In the genomic region with DNA sequence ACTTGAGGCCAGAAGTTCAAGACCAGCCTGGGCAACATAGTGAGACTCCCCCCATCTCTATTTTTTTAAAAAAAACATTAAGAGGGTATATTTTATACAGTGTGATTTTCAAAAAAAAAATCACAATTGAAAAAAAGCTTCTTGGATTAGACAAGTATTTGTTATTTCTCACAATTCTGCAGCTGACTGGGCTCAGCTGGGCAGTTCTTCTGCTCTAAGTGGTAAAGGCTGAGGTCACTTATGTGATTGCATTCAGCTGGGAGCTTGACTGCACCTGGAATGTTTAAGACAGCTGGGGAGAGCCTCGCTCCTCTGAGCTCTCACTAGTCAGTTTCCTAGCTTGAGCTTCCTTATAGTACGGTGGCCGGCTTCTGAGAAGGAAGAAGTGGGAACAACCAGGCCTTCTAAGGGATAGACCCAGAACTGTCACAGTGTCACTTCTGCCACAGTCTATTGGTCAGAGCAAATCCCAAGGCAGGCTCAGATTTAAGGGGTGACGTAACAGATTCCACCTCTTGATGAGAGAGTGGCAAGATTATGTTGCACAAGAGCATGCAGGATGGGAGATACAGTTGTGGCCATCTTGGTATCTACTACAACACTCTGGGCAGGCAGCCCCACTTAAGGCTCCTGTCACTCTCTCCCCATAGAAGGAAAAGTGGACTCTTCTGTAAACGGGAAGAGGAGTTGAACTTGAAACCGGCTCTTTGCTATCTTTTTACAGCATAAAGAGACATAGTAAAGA, we compare ENCODE assay signal across 19 cellular contexts. TPM values are rescaled to one million over a fixed set of nuclear protein-coding genes. Genes with fewer than 3 reads are reported as not detected.
DNase-seq lines count a peak whose midpoint lies in the region; ATAC-seq, FAIRE-seq and TF ChIP-seq lines count a peak whose summit lies in the region.
"Had no signal": no experiment of that assay in that cellular context is flagged by ENCODE, and none has a peak within 500 bp of the region (broad histone marks: within the 10 kb centered on the region; RNA-seq: fewer than 3 reads in every experiment).

No MANE protein-coding gene starts in this region.

- no peak overlapping the region for H3K4me3 ChIP-seq in HL-60 (replicated peaks; ENCODE audit: insufficient read depth, low read length)
- no peak overlapping the region for H3K4me3 ChIP-seq in K562
- H3K4me3 ChIP-seq: BLaER1 treated with 17β-estradiol and CSF1 and Interleukin-3, amounts not matched to agents 10 nM and 100 nM; Peyer's patch had no signal

- no peak for TF ChIP-seq RAD21 in K562 (CRISPR knock-in tag; conservative IDR thresholded peaks at IDR 0.05 in 1 of 2, IDR thresholded peaks at IDR 0.05 in 1 of 2)

- no TSS peak for BruUV-seq in K562 (replicated peaks; lab: Mats Ljungman, UMichigan)

- TF ChIP-seq CTCF in HL-60 (IDR thresholded peaks at IDR 0.05; ENCODE audit: insufficient read depth, low read length) (no peak), K562 (IDR thresholded peaks at IDR 0.05 in 2 of 3, conservative IDR thresholded peaks at IDR 0.05 in 1 of 3; ENCODE audit: insufficient read depth in 2 of 3, low read depth in 1 of 3, low read length in 3 of 3) (no peak)

- POLR2A ChIA-PET in K562 (lab: Yijun Ruan, JAX): interaction anchor here (0.6 to 0.8 kb wide), 3 partner anchors 11 to 63 kb away, joined by 3 to 5 read pairs (median 4); no protein-coding TSS in a partner anchor

- in situ Hi-C loops in K562 (cut with MboI): no loop called here

- intact Hi-C loops in K562 (cut with micrococcal nuclease): no loop called here

- no peaks in the 10 kb centered on the region for H3K36me3 ChIP-seq in K562 (ENCODE audit: control insufficient read depth, insufficient read depth, low read length)
- H3K36me3 ChIP-seq: Peyer's patch had no signal

- no peaks in the 10 kb centered on the region for H4K20me1 ChIP-seq in K562 (replicated peaks; ENCODE audit: control insufficient read depth, insufficient read depth, low read length)
- H4K20me1 ChIP-seq: BLaER1 treated with 17β-estradiol and CSF1 and Interleukin-3, amounts not matched to agents 10 nM and 100 nM had no signal

- no peak overlapping the region for H3K4me2 ChIP-seq in K562 (ENCODE audit: insufficient read depth, low read length)
- H3K4me2 ChIP-seq: BLaER1 treated with 17β-estradiol and CSF1 and Interleukin-3, amounts not matched to agents 10 nM and 100 nM; KMS-11 had no signal

- H3K9me3 ChIP-seq in K562 (replicated peaks; ENCODE audit: control insufficient read depth, insufficient read depth, low read depth, low read length): peaks cover 3% of the 10 kb centered on the region; the same call in 1 of the 2 replicates

- peak; percentile 32; the same call in 2 of the 3 replicates for ATAC-seq in K562

- DNase-seq in AML-193 (lab: John Stamatoyannopoulos, UW) (peak; percentile 5 to 43), HL-60 (ENCODE audit: low read depth in 1 of 2, low spot score in 1 of 2) (peak; percentile 27 to 78), NOMO-1 (lab: John Stamatoyannopoulos, UW; ENCODE audit: unreplicated experiment in 2 of 2) (peak; percentile 40 to 71), K562 (ENCODE audit: extremely low read depth in 1 of 4, low spot score in 3 of 4) (no peak), NCI-H2171 (lab: John Stamatoyannopoulos, UW) (no peak), cerebellar nuclear complex (lab: John Stamatoyannopoulos, UW) (no peak), cerebellar cortex (ENCODE audit: low spot score) (no peak)
- DNase-seq: DMS 273 treated with DMSO at 0.1 percent for 48 hours, H9, NCI-H1105, NCI-H1694 treated with DMSO at 0.1 percent for 48 hours, NCI-H226, NCI-H524, NCI-H82, Peyer's patch had no signal

- H3K27me3 ChIP-seq in HL-60 (ENCODE audit: insufficient read depth, poor library complexity, severe bottlenecking) (no peaks in the 10 kb centered on the region), K562 (ENCODE audit: control insufficient read depth in 2 of 2, insufficient read depth in 2 of 2, low read length in 2 of 2) (0 out of 5 replicates have a peak, but pooled peaks cover 0 to 4% of the 10 kb centered on the region in 2 experiments)
- H3K27me3 ChIP-seq: BLaER1 treated with 17β-estradiol and CSF1 and Interleukin-3, amounts not matched to agents 10 nM and 100 nM; Peyer's patch had no signal

- peak; percentile 67 for FAIRE-seq in K562 (lab: Jason Lieb, UNC)
- FAIRE-seq: G401.6 had no signal

- H2AFZ ChIP-seq in K562 (ENCODE audit: low read depth, low read length): no peak overlapping the region

- no peaks in the 10 kb centered on the region for H3K79me2 ChIP-seq in K562 (ENCODE audit: control insufficient read depth, insufficient read depth, low read length)

- H3K9ac ChIP-seq in K562 (ENCODE audit: insufficient read depth in 1 of 2, low read depth in 2 of 2, low read length in 2 of 2): no peak overlapping the region
- H3K9ac ChIP-seq: BLaER1 treated with 17β-estradiol and CSF1 and Interleukin-3, amounts not matched to agents 10 nM and 100 nM; KMS-11 had no signal

- 4% methylated on average over 6 of the region's 6 CpGs for WGBS in K562 (ENCODE audit: insufficient coverage, low coverage, missing lambda C conversion rate)

- peaks cover 10 to 16% of the 10 kb centered on the region in 2 experiments for H3K4me1 ChIP-seq in K562 (replicated peaks in 1 of 2; ENCODE audit: control insufficient read depth in 2 of 2, insufficient read depth in 2 of 2, low read length in 2 of 2)

- CTCF ChIA-PET in K562 (lab: Yijun Ruan, JAX; ENCODE audit: low intra/inter-chr PET ratio): no interaction called here

- TF ChIP-seq POLR2A in K562 (conservative IDR thresholded peaks at IDR 0.05): no peak

- TF ChIP-seq EP300 in K562 (IDR thresholded peaks at IDR 0.05; ENCODE audit: low read length): no peak

- no peaks in the 10 kb centered on the region for H3K9me1 ChIP-seq in K562 (ENCODE audit: control insufficient read depth, insufficient read depth, low read length)

- H3K27ac ChIP-seq in HL-60 (replicated peaks) (no peak overlapping the region), K562 (ENCODE audit: extremely low read depth, low read depth, low read length) (no peak overlapping the region)
- H3K27ac ChIP-seq: BLaER1 treated with 17β-estradiol and CSF1 and Interleukin-3, amounts not matched to agents 10 nM and 100 nM; KMS-11; Peyer's patch had no signal

RNA-seq across cellular contexts. Expression of a gene that starts 19.7 kb away (rescaled TPM):
- total RNA-seq in K562 (2011; cell fraction: chromatin; rRNA removed; ENCODE audit: low replicate concordance): not detected in 2 replicates
- not detected in 2 replicates for total RNA-seq in K562 (2011; cell fraction: nucleolus; rRNA removed)
- total RNA-seq in K562 (2011; cell fraction: nucleoplasm; rRNA removed): not detected in 2 replicates
- not detected in 2 replicates for total RNA-seq in K562 (2014; rRNA removed)
- not detected in 2 replicates for total RNA-seq in K562 (2014; rRNA removed; fragmentation: Illumina TruSeq; extraction: Trizol)
- total RNA-seq in K562 (2015; rRNA removed; fragmentation: Illumina TruSeq; extraction: Trizol): not detected in 2 replicates
- total RNA-seq in K562 (2021): not detected in 2 replicates
- not detected in 2 replicates for polyA plus RNA-seq in K562 (2011; rRNA removed)
- not detected in 2 replicates for polyA plus RNA-seq in K562 (2011; cell fraction: cytosol; rRNA removed)
- not detected in 2 replicates for polyA plus RNA-seq in K562 (2011; cell fraction: nucleus; rRNA removed)
- polyA plus RNA-seq in K562 (2012): not detected in 2 replicates
- polyA plus RNA-seq in K562 (2014; fragmentation: Illumina TruSeq; extraction: Trizol): not detected in 2 replicates
- not detected for polyA plus RNA-seq in K562 (2014; fragmentation: Nextera tagmentation; extraction: Ambion mirVana)
- polyA plus RNA-seq in K562 (2014; rRNA removed): not detected in 2 replicates
- not detected in 2 replicates for polyA minus RNA-seq in K562 (2011; rRNA and poly(A)+ RNA removed)
- polyA minus RNA-seq in K562 (2011; cell fraction: cytosol; rRNA and poly(A)+ RNA removed): not detected in 2 replicates
- polyA minus RNA-seq in K562 (2011; cell fraction: nucleus; rRNA and poly(A)+ RNA removed): not detected in 2 replicates
- total RNA-seq: A673, H9, Peyer's patch had no signal

RNA-seq across cellular contexts. Expression of a gene that starts 26.2 kb away (rescaled TPM):
- 40.8 and 45.7 TPM in 2 replicates for total RNA-seq in K562 (2011; cell fraction: chromatin; rRNA removed; ENCODE audit: low replicate concordance)
- 32.8 and 41.9 TPM in 2 replicates for total RNA-seq in K562 (2011; cell fraction: nucleolus; rRNA removed)
- 31.3 and 41.4 TPM in 2 replicates for total RNA-seq in K562 (2011; cell fraction: nucleoplasm; rRNA removed)
- total RNA-seq in K562 (2014; rRNA removed) (13.1 and 15.6 TPM in 2 replicates), K562 (2014; rRNA removed; fragmentation: Illumina TruSeq; extraction: Trizol) (6.9 and 8.1 TPM in 2 replicates), K562 (2015; rRNA removed; fragmentation: Illumina TruSeq; extraction: Trizol) (10.8 and 12.4 TPM in 2 replicates), K562 (2021) (10.8 and 12.9 TPM in 2 replicates)
- polyA plus RNA-seq in K562 (2011; rRNA removed) (8.4 and 17.5 TPM in 2 replicates), K562 (2014; fragmentation: Illumina TruSeq; extraction: Trizol) (13.6 and 14.4 TPM in 2 replicates), K562 (2014; fragmentation: Nextera tagmentation; extraction: Ambion mirVana) (10 to 100 TPM in 1 of 2 experiments, 1 to 10 TPM in 1; 7.0 to 10.9 TPM), K562 (2014; rRNA removed) (14.3 and 16.2 TPM in 2 replicates)
- polyA plus RNA-seq in K562 (2011; cell fraction: cytosol; rRNA removed): 15.3 and 17.9 TPM in 2 replicates
- 30.9 and 37.0 TPM in 2 replicates for polyA plus RNA-seq in K562 (2011; cell fraction: nucleus; rRNA removed)
- polyA plus RNA-seq in K562 (2012): 14.7 and 23.9 TPM in 2 replicates
- 10.0 and 14.3 TPM in 2 replicates for polyA minus RNA-seq in K562 (2011; rRNA and poly(A)+ RNA removed)
- 6.2 and 8.2 TPM in 2 replicates for polyA minus RNA-seq in K562 (2011; cell fraction: cytosol; rRNA and poly(A)+ RNA removed)
- polyA minus RNA-seq in K562 (2011; cell fraction: nucleus; rRNA and poly(A)+ RNA removed): 6.2 and 11.0 TPM in 2 replicates

RNA-seq across cellular contexts. Expression of a gene that starts 56.5 kb away (rescaled TPM):
- total RNA-seq in K562 (2011; cell fraction: chromatin; rRNA removed; ENCODE audit: low replicate concordance): 2.0 and 2.5 TPM in 2 replicates
- total RNA-seq in K562 (2011; cell fraction: nucleolus; rRNA removed): 2.6 and 7.0 TPM in 2 replicates
- total RNA-seq in K562 (2011; cell fraction: nucleoplasm; rRNA removed): 0.99 and 4.5 TPM in 2 replicates
- total RNA-seq in K562 (2014; rRNA removed): 1.8 and 2.5 TPM in 2 replicates
- total RNA-seq in K562 (2014; rRNA removed; fragmentation: Illumina TruSeq; extraction: Trizol): 0.61 and 0.87 TPM in 2 replicates
- total RNA-seq in K562 (2015; rRNA removed; fragmentation: Illumina TruSeq; extraction: Trizol): 0.72 and 1.2 TPM in 2 replicates
- 1.9 and 2.3 TPM in 2 replicates for total RNA-seq in K562 (2021)
- polyA plus RNA-seq in K562 (2011; rRNA removed): 1.4 and 2.1 TPM in 2 replicates
- 1.9 and 3.5 TPM in 2 replicates for polyA plus RNA-seq in K562 (2011; cell fraction: cytosol; rRNA removed)
- polyA plus RNA-seq in K562 (2011; cell fraction: nucleus; rRNA removed): 1.1 and 2.4 TPM in 2 replicates
- 2.1 and 2.5 TPM in 2 replicates for polyA plus RNA-seq in K562 (2012)
- 1.3 and 2.2 TPM in 2 replicates for polyA plus RNA-seq in K562 (2014; fragmentation: Illumina TruSeq; extraction: Trizol)
- polyA plus RNA-seq in K562 (2014; fragmentation: Nextera tagmentation; extraction: Ambion mirVana): under 1 TPM; 0.03 to 0.13 TPM
- 1.7 and 4.6 TPM in 2 replicates for polyA plus RNA-seq in K562 (2014; rRNA removed)
- 0.30 and 0.32 TPM in 2 replicates for polyA minus RNA-seq in K562 (2011; rRNA and poly(A)+ RNA removed)
- polyA minus RNA-seq in K562 (2011; cell fraction: cytosol; rRNA and poly(A)+ RNA removed): 0.86 and 1.5 TPM in 2 replicates
- 0.54 and 0.89 TPM in 2 replicates for polyA minus RNA-seq in K562 (2011; cell fraction: nucleus; rRNA and poly(A)+ RNA removed)

RNA-seq across cellular contexts. Expression of a gene that starts 58.6 kb away (rescaled TPM):
- 85.7 and 122 TPM in 2 replicates for total RNA-seq in K562 (2011; cell fraction: chromatin; rRNA removed; ENCODE audit: low replicate concordance)
- 58.7 and 72.8 TPM in 2 replicates for total RNA-seq in K562 (2011; cell fraction: nucleolus; rRNA removed)
- 73.1 and 75.7 TPM in 2 replicates for total RNA-seq in K562 (2011; cell fraction: nucleoplasm; rRNA removed)
- total RNA-seq in K562 (2014; rRNA removed): 38.6 and 40.2 TPM in 2 replicates
- total RNA-seq in K562 (2014; rRNA removed; fragmentation: Illumina TruSeq; extraction: Trizol): 17.2 and 21.8 TPM in 2 replicates
- total RNA-seq in K562 (2015; rRNA removed; fragmentation: Illumina TruSeq; extraction: Trizol): 39.6 and 40.4 TPM in 2 replicates
- 79.7 and 86.1 TPM in 2 replicates for total RNA-seq in K562 (2021)
- polyA plus RNA-seq in K562 (2011; rRNA removed): 17.7 and 53.5 TPM in 2 replicates
- polyA plus RNA-seq in K562 (2011; cell fraction: cytosol; rRNA removed): 27.4 and 31.8 TPM in 2 replicates
- polyA plus RNA-seq in K562 (2011; cell fraction: nucleus; rRNA removed): 122 and 124 TPM in 2 replicates
- 34.7 and 52.6 TPM in 2 replicates for polyA plus RNA-seq in K562 (2012)
- polyA plus RNA-seq in K562 (2014; fragmentation: Illumina TruSeq; extraction: Trizol): 53.6 and 61.0 TPM in 2 replicates
- 1 to 10 TPM; 1.7 to 3.9 TPM for polyA plus RNA-seq in K562 (2014; fragmentation: Nextera tagmentation; extraction: Ambion mirVana)
- 46.1 and 49.1 TPM in 2 replicates for polyA plus RNA-seq in K562 (2014; rRNA removed)
- polyA minus RNA-seq in K562 (2011; rRNA and poly(A)+ RNA removed): 14.1 and 14.6 TPM in 2 replicates
- polyA minus RNA-seq in K562 (2011; cell fraction: cytosol; rRNA and poly(A)+ RNA removed): 23.5 and 24.0 TPM in 2 replicates
- polyA minus RNA-seq in K562 (2011; cell fraction: nucleus; rRNA and poly(A)+ RNA removed): 18.7 and 33.0 TPM in 2 replicates

Comparison
In these comparisons a context has a peak if more than half of its experiments do, and no peak if none do; other contexts are left out.
1. DNase-seq: peak in AML-193 (2 of 2), HL-60 (2 of 2) and NOMO-1 (2 of 2); none in K562 (0 of 4), NCI-H2171 (single experiment), cerebellar nuclear complex (0 of 2) and cerebellar cortex (single experiment).